22 cellular contexts compared by ENCODE assay signal in the genomic region with DNA sequence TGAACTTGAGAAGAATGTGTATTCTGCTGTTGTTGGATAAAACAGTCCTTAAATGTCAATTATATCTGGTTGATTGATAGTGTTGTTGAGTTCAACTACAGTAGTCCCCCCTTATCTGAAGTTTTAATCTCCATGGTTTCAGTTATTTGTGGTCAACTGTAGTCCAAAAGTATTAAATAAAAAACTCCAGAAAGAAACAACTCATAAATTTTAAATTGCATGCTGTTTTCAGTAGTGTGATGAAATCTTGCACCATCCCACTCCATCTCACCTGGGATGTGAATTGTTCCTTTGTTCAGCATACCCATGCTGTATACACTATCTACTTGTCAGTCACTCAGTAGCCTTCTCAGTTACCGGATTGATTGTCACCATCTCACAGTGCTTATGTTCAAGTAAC. TPM values are rescaled to one million over a fixed set of nuclear protein-coding genes. Genes with fewer than 3 reads are reported as not detected.
A peak's percentile ranks its signal among the peaks of the same experiment; 100 is the strongest.
DNase-seq lines count a peak whose midpoint lies in the region; ATAC-seq and TF ChIP-seq lines count a peak whose summit lies in the region.
"Had no signal": no experiment of that assay in that cellular context is flagged by ENCODE, and none has a peak within 500 bp of the region (broad histone marks: within the 10 kb centered on the region; RNA-seq: fewer than 3 reads in every experiment).

No MANE protein-coding gene starts in this region.

- H3K27ac Mint-ChIP-seq in stimulated activated naive CD8-positive, alpha-beta T cell treated with anti-CD3 and anti-CD28 coated beads, Interleukin-15, Interleukin-2, amounts not matched to agents 100 ng/mL and 50 ng/mL, for 24 hours: peak overlapping the region; percentile 15
- H3K27ac Mint-ChIP-seq: activated CD4-positive, alpha-beta T cell treated with anti-CD3 and anti-CD28 coated beads, Interleukin-2, amount 10 ng/mL, durations not matched to agents 7 days and 5 days; nephron progenitor cell; T-cell had no signal

- 11% methylated on average over 1 of the region's 1 CpG for WGBS in mammary epithelial cell (ENCODE audit: low coverage, missing lambda C conversion rate)

- H3K4me2 ChIP-seq in mammary epithelial cell (ENCODE audit: insufficient read depth, low read depth, low read length): peak overlapping the region; percentile 35

- no peak overlapping the region for H3K4me3 Mint-ChIP-seq in stimulated activated naive CD8-positive, alpha-beta T cell treated with anti-CD3 and anti-CD28 coated beads, Interleukin-15, Interleukin-2, amounts not matched to agents 100 ng/mL and 50 ng/mL, for 24 hours
- H3K4me3 Mint-ChIP-seq: activated CD4-positive, alpha-beta T cell treated with anti-CD3 and anti-CD28 coated beads, Interleukin-2, amount 10 ng/mL, durations not matched to agents 7 days and 5 days; CD8-positive, alpha-beta memory T cell; nephron progenitor cell; T-cell had no signal

- H3K27me3 ChIP-seq in mammary epithelial cell (ENCODE audit: insufficient read depth, low read length) (no peaks in the 10 kb centered on the region), ascending aorta (no peaks in the 10 kb centered on the region)
- H3K27me3 ChIP-seq: tibial nerve had no signal

- H3K9ac ChIP-seq in mammary epithelial cell (ENCODE audit: insufficient read depth, low read length): no peak overlapping the region

- H3K36me3 ChIP-seq in mammary epithelial cell (ENCODE audit: insufficient read depth, low read length) (no peaks in the 10 kb centered on the region), ascending aorta (no peaks in the 10 kb centered on the region)
- H3K36me3 ChIP-seq: tibial nerve had no signal

- H3K4me1 Mint-ChIP-seq in stimulated activated naive CD8-positive, alpha-beta T cell treated with anti-CD3 and anti-CD28 coated beads, Interleukin-15, Interleukin-2, amounts not matched to agents 100 ng/mL and 50 ng/mL, for 24 hours (ENCODE audit: low read depth): peaks cover 44% of the 10 kb centered on the region

- H3K4me1 ChIP-seq in mammary epithelial cell (ENCODE audit: insufficient read depth, low read length) (peaks cover 29% of the 10 kb centered on the region), ascending aorta (no peaks in the 10 kb centered on the region)
- H3K4me1 ChIP-seq: tibial nerve had no signal

- peaks cover 7% of the 10 kb centered on the region for H3K9me3 Mint-ChIP-seq in stimulated activated naive CD8-positive, alpha-beta T cell treated with anti-CD3 and anti-CD28 coated beads, Interleukin-15, Interleukin-2, amounts not matched to agents 100 ng/mL and 50 ng/mL, for 24 hours
- H3K9me3 Mint-ChIP-seq: CD8-positive, alpha-beta memory T cell; T-cell had no signal

- in situ Hi-C loops in mammary epithelial cell (cut with MboI; ENCODE audit: low sequenced_read_pairs in 2 of 2): no loop called here

- H4K20me1 ChIP-seq in mammary epithelial cell (ENCODE audit: insufficient read depth, low read length): no peaks in the 10 kb centered on the region

- CTCF ChIA-PET in mammary epithelial cell (lab: Charles Lee; ENCODE audit: low non-redundant PET): no interaction called here

- no peak overlapping the region for H2AFZ ChIP-seq in mammary epithelial cell (ENCODE audit: low read depth, low read length)

- intact Hi-C loops in mammary epithelial cell (cut with micrococcal nuclease) (no loop called here), ascending aorta (cut with DNase I) (no loop called here)

- H3K9me3 ChIP-seq in mammary epithelial cell (replicated peaks; ENCODE audit: insufficient read depth, low read length) (no peaks in the 10 kb centered on the region), ascending aorta (no peaks in the 10 kb centered on the region)
- H3K9me3 ChIP-seq: tibial nerve had no signal

- H3K4me3 ChIP-seq in mammary epithelial cell (replicated peaks in 1 of 3; ENCODE audit: insufficient read depth in 1 of 3, low read depth in 2 of 3, low read length in 3 of 3) (no peak overlapping the region), ascending aorta (no peak overlapping the region)
- H3K4me3 ChIP-seq: tibial nerve had no signal

- no peak for ATAC-seq in stimulated activated naive CD8-positive, alpha-beta T cell treated with anti-CD3 and anti-CD28 coated beads, Interleukin-15, Interleukin-2, amounts not matched to agents 100 U/mL and 50 U/mL, for 24 hours
- ATAC-seq: left colon, T-cell had no signal

- H3K79me2 ChIP-seq in mammary epithelial cell (ENCODE audit: insufficient read depth, low read length): no peaks in the 10 kb centered on the region

- H3K27me3 Mint-ChIP-seq in stimulated activated naive CD8-positive, alpha-beta T cell treated with anti-CD3 and anti-CD28 coated beads, Interleukin-15, Interleukin-2, amounts not matched to agents 100 ng/mL and 50 ng/mL, for 24 hours: no peaks in the 10 kb centered on the region
- H3K27me3 Mint-ChIP-seq: activated CD4-positive, alpha-beta T cell treated with anti-CD3 and anti-CD28 coated beads, Interleukin-2, amount 10 ng/mL, durations not matched to agents 7 days and 5 days; T-cell had no signal

- dilution Hi-C loops in mammary epithelial cell (cut with HindIII; ENCODE audit: low sequenced_read_pairs): loop anchor here (10.0 kb wide), 1 partner anchor 172 kb away; no protein-coding TSS in a partner anchor

- H3K27ac ChIP-seq in mammary epithelial cell (ENCODE audit: insufficient read depth, low read depth, low read length) (peak overlapping the region; percentile 79), ascending aorta (no peak overlapping the region)
- H3K27ac ChIP-seq: tibial nerve had no signal

- no peak for TF ChIP-seq CTCF in mammary epithelial cell (conservative IDR thresholded peaks at IDR 0.05 in 1 of 2, IDR thresholded peaks at IDR 0.05 in 1 of 2; ENCODE audit: extremely low read depth in 1 of 2, insufficient read depth in 1 of 2, low read depth in 1 of 2, low read length in 2 of 2)
- no peak for TF ChIP-seq CTCF in ascending aorta (IDR thresholded peaks at IDR 0.05)

- peaks cover 4% of the 10 kb centered on the region for H3K36me3 Mint-ChIP-seq in stimulated activated naive CD8-positive, alpha-beta T cell treated with anti-CD3 and anti-CD28 coated beads, Interleukin-15, Interleukin-2, amounts not matched to agents 100 ng/mL and 50 ng/mL, for 24 hours (ENCODE audit: low read depth)

- no TSS peak for BruUV-seq in mammary epithelial cell (replicated peaks; lab: Mats Ljungman, UMichigan)

- DNase-seq in stimulated activated naive CD8-positive, alpha-beta T cell treated with anti-CD3 and anti-CD28 coated beads, Interleukin-15, Interleukin-2, amounts not matched to agents 100 U/mL and 50 U/mL, for 24 hours: no peak
- peak; percentile 39 for DNase-seq in OCI-M1 (lab: John Stamatoyannopoulos, UW)
- peak; percentile 87 for DNase-seq in mammary epithelial cell
- DNase-seq in ascending aorta (ENCODE audit: low spot score in 2 of 2): no peak
- DNase-seq in mesenteric fat pad (ENCODE audit: low spot score): no peak
- DNase-seq in epidermal melanocyte (ENCODE audit: insufficient read length, low spot score): no peak
- no peak for DNase-seq in NCI-H748 treated with DMSO at 0.1 percent for 48 hours (lab: John Stamatoyannopoulos, UW)
- DNase-seq: activated CD4-positive, alpha-beta T cell treated with anti-CD3 and anti-CD28 coated beads, Interleukin-2, amount 10 ng/mL, durations not matched to agents 7 days and 5 days; activated naive CD4-positive, alpha-beta T cell; CD8-positive, alpha-beta memory T cell; effector memory CD4-positive, alpha-beta T cell; Kasumi-1; left colon; NCI-H1417; NCI-H526; nephron progenitor cell; stimulated activated naive CD4-positive, alpha-beta T cell; T-cell had no signal

RNA-seq across cellular contexts. Expression of gene AOAH, which starts 57.3 kb away (rescaled TPM):
- under 1 TPM in 1 of 2 donors, not detected in 1; 0.33 TPM for total RNA-seq in mammary epithelial cell
- 0.05 TPM for polyA plus RNA-seq in mammary epithelial cell
- polyA minus RNA-seq in mammary epithelial cell: not detected
- 0.75 TPM for total RNA-seq in ascending aorta
- total RNA-seq in mesenteric fat pad: 9.4 TPM
- total RNA-seq: H1, HT-29 had no signal

Comparison
In these comparisons a context has a peak if more than half of its experiments do, and no peak if none do; other contexts are left out.
1. DNase-seq: peak in OCI-M1 (single experiment) and mammary epithelial cell (single experiment); none in stimulated activated naive CD8-positive, alpha-beta T cell treated with anti-CD3 and anti-CD28 coated beads, Interleukin-15, Interleukin-2, amounts not matched to agents 100 U/mL and 50 U/mL, for 24 hours (single experiment), ascending aorta (0 of 2), mesenteric fat pad (single experiment), epidermal melanocyte (single experiment) and NCI-H748 treated with DMSO at 0.1 percent for 48 hours (single experiment).